1 cellular context compared by ENCODE assay signal in the genomic region with DNA sequence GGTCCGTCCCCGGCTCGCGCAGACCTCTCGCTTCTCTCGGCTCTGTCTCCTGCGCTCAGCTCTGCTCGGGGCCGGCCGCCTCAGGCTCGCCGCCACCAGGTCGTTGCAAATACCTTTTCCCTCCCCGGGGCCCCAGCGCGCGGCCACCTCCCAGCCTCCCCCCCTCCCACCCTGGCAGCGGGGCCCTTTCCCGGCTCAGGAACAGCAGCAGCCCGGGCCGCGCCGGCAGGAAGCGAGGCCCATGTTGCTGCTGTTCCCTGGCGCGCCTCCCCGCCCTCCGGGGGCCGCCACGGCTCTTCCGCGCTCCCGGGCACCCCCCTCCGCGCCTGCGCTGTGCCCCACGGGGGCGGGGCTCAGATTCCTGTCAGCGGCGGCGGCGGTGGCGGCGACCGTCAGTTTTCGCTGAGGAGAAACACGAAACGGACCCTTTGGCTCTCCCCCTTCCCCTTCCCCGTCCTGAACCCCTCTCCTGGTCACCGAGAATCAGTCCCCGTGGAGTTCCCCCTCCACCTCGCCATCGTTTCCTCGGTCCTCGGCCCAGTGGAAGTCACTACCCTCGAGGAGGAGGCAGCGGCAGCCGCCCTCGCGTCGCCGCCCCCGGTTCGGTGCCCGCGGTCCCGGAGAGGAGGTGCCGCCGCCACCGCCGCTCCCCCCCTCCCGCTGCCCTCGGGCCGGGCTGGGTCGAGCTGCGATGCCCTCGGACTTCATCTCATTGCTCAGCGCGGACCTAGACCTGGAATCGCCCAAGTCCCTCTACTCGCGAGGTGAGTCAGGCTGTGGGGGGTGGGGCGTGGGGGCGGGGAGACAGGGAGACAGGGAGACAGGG.
TF ChIP-seq lines count a peak whose summit lies in the region.

A gene with protein sequence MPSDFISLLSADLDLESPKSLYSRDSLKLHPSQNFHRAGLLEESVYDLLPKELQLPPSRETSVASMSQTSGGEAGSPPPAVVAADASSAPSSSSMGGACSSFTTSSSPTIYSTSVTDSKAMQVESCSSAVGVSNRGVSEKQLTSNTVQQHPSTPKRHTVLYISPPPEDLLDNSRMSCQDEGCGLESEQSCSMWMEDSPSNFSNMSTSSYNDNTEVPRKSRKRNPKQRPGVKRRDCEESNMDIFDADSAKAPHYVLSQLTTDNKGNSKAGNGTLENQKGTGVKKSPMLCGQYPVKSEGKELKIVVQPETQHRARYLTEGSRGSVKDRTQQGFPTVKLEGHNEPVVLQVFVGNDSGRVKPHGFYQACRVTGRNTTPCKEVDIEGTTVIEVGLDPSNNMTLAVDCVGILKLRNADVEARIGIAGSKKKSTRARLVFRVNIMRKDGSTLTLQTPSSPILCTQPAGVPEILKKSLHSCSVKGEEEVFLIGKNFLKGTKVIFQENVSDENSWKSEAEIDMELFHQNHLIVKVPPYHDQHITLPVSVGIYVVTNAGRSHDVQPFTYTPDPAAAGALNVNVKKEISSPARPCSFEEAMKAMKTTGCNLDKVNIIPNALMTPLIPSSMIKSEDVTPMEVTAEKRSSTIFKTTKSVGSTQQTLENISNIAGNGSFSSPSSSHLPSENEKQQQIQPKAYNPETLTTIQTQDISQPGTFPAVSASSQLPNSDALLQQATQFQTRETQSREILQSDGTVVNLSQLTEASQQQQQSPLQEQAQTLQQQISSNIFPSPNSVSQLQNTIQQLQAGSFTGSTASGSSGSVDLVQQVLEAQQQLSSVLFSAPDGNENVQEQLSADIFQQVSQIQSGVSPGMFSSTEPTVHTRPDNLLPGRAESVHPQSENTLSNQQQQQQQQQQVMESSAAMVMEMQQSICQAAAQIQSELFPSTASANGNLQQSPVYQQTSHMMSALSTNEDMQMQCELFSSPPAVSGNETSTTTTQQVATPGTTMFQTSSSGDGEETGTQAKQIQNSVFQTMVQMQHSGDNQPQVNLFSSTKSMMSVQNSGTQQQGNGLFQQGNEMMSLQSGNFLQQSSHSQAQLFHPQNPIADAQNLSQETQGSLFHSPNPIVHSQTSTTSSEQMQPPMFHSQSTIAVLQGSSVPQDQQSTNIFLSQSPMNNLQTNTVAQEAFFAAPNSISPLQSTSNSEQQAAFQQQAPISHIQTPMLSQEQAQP (N-terminal part only) (plus strand): TSS at position 356 of the 826 bp plus-strand sequence. CDS start 336 bp downstream, at position 692.

TF ChIP-seq in HepG2, 621 proteins besides CTCF, POLR2A, EP300 and RAD21 (continued from another document and continues in another):
- TF ChIP-seq, protein P1, sequence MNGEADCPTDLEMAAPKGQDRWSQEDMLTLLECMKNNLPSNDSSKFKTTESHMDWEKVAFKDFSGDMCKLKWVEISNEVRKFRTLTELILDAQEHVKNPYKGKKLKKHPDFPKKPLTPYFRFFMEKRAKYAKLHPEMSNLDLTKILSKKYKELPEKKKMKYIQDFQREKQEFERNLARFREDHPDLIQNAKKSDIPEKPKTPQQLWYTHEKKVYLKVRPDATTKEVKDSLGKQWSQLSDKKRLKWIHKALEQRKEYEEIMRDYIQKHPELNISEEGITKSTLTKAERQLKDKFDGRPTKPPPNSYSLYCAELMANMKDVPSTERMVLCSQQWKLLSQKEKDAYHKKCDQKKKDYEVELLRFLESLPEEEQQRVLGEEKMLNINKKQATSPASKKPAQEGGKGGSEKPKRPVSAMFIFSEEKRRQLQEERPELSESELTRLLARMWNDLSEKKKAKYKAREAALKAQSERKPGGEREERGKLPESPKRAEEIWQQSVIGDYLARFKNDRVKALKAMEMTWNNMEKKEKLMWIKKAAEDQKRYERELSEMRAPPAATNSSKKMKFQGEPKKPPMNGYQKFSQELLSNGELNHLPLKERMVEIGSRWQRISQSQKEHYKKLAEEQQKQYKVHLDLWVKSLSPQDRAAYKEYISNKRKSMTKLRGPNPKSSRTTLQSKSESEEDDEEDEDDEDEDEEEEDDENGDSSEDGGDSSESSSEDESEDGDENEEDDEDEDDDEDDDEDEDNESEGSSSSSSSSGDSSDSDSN (CRISPR knock-in tag; IDR thresholded peaks at IDR 0.05), result peak; percentile 98
- TF ChIP-seq TBP (CRISPR knock-in tag; IDR thresholded peaks at IDR 0.05), result no peak
- no peak for TF ChIP-seq PLRG1 (conservative IDR thresholded peaks at IDR 0.05)
- TF ChIP-seq MED8 (CRISPR knock-in tag; IDR thresholded peaks at IDR 0.05; ENCODE audit: insufficient replicate concordance), result peak; percentile 43
- TF ChIP-seq, protein P2, sequence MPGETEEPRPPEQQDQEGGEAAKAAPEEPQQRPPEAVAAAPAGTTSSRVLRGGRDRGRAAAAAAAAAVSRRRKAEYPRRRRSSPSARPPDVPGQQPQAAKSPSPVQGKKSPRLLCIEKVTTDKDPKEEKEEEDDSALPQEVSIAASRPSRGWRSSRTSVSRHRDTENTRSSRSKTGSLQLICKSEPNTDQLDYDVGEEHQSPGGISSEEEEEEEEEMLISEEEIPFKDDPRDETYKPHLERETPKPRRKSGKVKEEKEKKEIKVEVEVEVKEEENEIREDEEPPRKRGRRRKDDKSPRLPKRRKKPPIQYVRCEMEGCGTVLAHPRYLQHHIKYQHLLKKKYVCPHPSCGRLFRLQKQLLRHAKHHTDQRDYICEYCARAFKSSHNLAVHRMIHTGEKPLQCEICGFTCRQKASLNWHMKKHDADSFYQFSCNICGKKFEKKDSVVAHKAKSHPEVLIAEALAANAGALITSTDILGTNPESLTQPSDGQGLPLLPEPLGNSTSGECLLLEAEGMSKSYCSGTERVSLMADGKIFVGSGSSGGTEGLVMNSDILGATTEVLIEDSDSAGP (CRISPR knock-in tag; IDR thresholded peaks at IDR 0.05; ENCODE audit: borderline replicate concordance), result peak; percentile 84; the same call in 1 of the 2 replicates
- TF ChIP-seq ZFP1 (CRISPR knock-in tag; IDR thresholded peaks at IDR 0.05), result peak; percentile 74; the same call in 1 of the 2 replicates
- TF ChIP-seq HOXA5 (CRISPR knock-in tag; IDR thresholded peaks at IDR 0.05), result peak; percentile 44; the same call in 1 of the 2 replicates
- peak; percentile 81; the same call in 1 of the 2 replicates for TF ChIP-seq ZNF558 (CRISPR knock-in tag; IDR thresholded peaks at IDR 0.05; ENCODE audit: borderline replicate concordance)
- TF ChIP-seq ZNF773 (CRISPR knock-in tag; IDR thresholded peaks at IDR 0.05; ENCODE audit: borderline replicate concordance), result peak; percentile 78; the same call in 1 of the 2 replicates
- TF ChIP-seq HNRNPLL (IDR thresholded peaks at IDR 0.05; ENCODE audit: low read depth, low read length, poor library complexity, severe bottlenecking), result peak; percentile 68
- no peak for TF ChIP-seq DPF2 (CRISPR knock-in tag; IDR thresholded peaks at IDR 0.05; ENCODE audit: borderline replicate concordance, low read depth)
- TF ChIP-seq POGK (CRISPR knock-in tag; conservative IDR thresholded peaks at IDR 0.05), result peak; percentile 99
- TF ChIP-seq SCMH1 (CRISPR knock-in tag; IDR thresholded peaks at IDR 0.05; ENCODE audit: borderline replicate concordance), result no peak
- TF ChIP-seq SP4 (CRISPR knock-in tag; IDR thresholded peaks at IDR 0.05), result peak; percentile 91
- no peak for TF ChIP-seq ZBTB40 (IDR thresholded peaks at IDR 0.05)
- peak; percentile 67 for TF ChIP-seq ZBTB40 (CRISPR knock-in tag; IDR thresholded peaks at IDR 0.05)
- TF ChIP-seq POLR2AphosphoS2 (IDR thresholded peaks at IDR 0.05; ENCODE audit: low read depth, low read length), result no peak
- TF ChIP-seq KAT2B (IDR thresholded peaks at IDR 0.05; ENCODE audit: borderline replicate concordance, low read depth, low read length), result 0 out of 2 replicates have a peak, but pooled peaks have one; percentile 12
- no peak for TF ChIP-seq STAT5B (CRISPR knock-in tag; IDR thresholded peaks at IDR 0.05)
- no peak for TF ChIP-seq ZNF839 (CRISPR knock-in tag; IDR thresholded peaks at IDR 0.05; ENCODE audit: borderline replicate concordance)
- TF ChIP-seq IRF2 (CRISPR knock-in tag; IDR thresholded peaks at IDR 0.05), result peak; percentile 84; the same call in 1 of the 2 replicates
- no peak for TF ChIP-seq JARID2 (CRISPR knock-in tag; IDR thresholded peaks at IDR 0.05; ENCODE audit: insufficient replicate concordance)
- no peak for TF ChIP-seq CENPBD1 (CRISPR knock-in tag; IDR thresholded peaks at IDR 0.05; ENCODE audit: borderline replicate concordance, low read depth)
- no peak; the same call in none of the 2 replicates for TF ChIP-seq ZNF776 (CRISPR knock-in tag; IDR thresholded peaks at IDR 0.05)
- no peak for TF ChIP-seq RFX3 (CRISPR knock-in tag; IDR thresholded peaks at IDR 0.05)
- TF ChIP-seq, protein P3, sequence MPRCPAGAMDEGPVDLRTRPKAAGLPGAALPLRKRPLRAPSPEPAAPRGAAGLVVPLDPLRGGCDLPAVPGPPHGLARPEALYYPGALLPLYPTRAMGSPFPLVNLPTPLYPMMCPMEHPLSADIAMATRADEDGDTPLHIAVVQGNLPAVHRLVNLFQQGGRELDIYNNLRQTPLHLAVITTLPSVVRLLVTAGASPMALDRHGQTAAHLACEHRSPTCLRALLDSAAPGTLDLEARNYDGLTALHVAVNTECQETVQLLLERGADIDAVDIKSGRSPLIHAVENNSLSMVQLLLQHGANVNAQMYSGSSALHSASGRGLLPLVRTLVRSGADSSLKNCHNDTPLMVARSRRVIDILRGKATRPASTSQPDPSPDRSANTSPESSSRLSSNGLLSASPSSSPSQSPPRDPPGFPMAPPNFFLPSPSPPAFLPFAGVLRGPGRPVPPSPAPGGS (CRISPR knock-in tag; IDR thresholded peaks at IDR 0.05), result peak; percentile 97
- peak; percentile 50; the same call in 1 of the 2 replicates for TF ChIP-seq RCOR2 (CRISPR knock-in tag; IDR thresholded peaks at IDR 0.05)
- TF ChIP-seq, protein P4, sequence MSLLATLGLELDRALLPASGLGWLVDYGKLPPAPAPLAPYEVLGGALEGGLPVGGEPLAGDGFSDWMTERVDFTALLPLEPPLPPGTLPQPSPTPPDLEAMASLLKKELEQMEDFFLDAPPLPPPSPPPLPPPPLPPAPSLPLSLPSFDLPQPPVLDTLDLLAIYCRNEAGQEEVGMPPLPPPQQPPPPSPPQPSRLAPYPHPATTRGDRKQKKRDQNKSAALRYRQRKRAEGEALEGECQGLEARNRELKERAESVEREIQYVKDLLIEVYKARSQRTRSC (CRISPR knock-in tag; IDR thresholded peaks at IDR 0.05; ENCODE audit: low read depth), result no peak; the same call in 1 of the 2 replicates
